In the genomic region with DNA sequence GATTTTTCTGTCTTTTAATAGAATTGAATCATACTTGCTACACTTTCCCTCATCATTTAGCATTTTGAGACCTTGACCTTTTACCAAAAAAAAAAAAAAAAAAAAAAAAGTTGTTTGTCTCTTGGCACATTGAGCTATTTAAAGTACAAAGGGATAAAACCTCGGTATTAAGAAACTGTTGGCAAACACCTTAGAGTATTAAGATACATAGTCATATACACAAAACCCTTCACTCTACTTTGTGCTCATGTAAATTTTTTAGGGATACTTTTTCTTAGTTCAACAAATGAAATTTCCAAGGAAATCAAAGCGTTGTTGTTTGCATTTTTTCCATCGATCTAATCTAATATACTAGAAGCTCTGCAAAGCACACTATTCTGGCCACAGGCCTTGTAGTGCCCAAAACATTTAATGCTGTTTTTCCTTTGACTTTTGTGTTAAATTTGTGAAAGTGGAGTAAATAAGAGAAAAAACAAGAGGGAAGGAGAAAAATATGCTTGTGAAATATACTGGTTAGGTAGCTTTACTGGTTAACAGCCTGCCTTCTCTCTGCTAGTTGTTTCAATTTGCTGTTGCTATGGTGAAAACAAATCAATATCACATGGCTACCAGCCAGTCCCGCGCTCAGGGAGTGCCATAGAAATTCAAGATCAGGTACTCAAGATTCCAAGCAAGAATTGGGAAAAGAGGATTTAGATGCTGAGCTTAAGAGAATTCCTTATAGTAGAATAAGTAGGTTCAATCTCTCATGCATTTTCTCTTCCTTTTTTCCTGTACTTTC, we compare ENCODE assay signal across 8 cellular contexts. TPM values are rescaled to one million over a fixed set of nuclear protein-coding genes. Genes with fewer than 3 reads are reported as not detected.
DNase-seq lines count a peak whose midpoint lies in the region; TF ChIP-seq lines count a peak whose summit lies in the region.

No MANE protein-coding gene starts in this region.

- peak; percentile 35 for DNase-seq in ELR (ENCODE audit: low read depth)
- peak; percentile 75 for DNase-seq in NAMALWA (ENCODE audit: low spot score)
- no peak for DNase-seq in activated T-helper 2 cell treated with anti-CD3 and anti-CD28 coated beads, Interferon-gamma antibody, Interleukin-2, Interleukin-4, amounts not matched to agents 10 μg/mL and 5 μg/mL and 100 μg/mL, durations not matched to agents 14 hours and 24 hours and 36 hours (ENCODE audit: low spot score)
- no peak for DNase-seq in left ventricle myocardium inferior
- DNase-seq in SK-N-DZ (ENCODE audit: low spot score), result no peak
- no peak for DNase-seq in 8988T
- no peak for DNase-seq in SKM-1 (lab: John Stamatoyannopoulos, UW; ENCODE audit: unreplicated experiment)

- H3K9ac ChIP-seq in skeletal muscle satellite cell (ENCODE audit: low read depth, low read length), result peak overlapping the region; percentile 88

- no peaks in the 10 kb centered on the region for H3K9me3 Mint-ChIP-seq in activated T-helper 2 cell treated with anti-CD3 and anti-CD28 coated beads, Interferon-gamma antibody, Interleukin-2, Interleukin-4, amounts not matched to agents 10 μg/mL and 5 μg/mL and 100 μg/mL, durations not matched to agents 14 hours and 24 hours and 36 hours

- H3K9me3 ChIP-seq in left ventricle myocardium inferior (replicated peaks) (no peaks in the 10 kb centered on the region), skeletal muscle satellite cell (replicated peaks; ENCODE audit: low read length) (no peaks in the 10 kb centered on the region)

- peak overlapping the region; percentile 92 for H3K4me2 ChIP-seq in skeletal muscle satellite cell (ENCODE audit: low read length)

- H3K4me1 ChIP-seq in left ventricle myocardium inferior (peaks cover 77% of the 10 kb centered on the region), skeletal muscle satellite cell (ENCODE audit: control insufficient read depth, insufficient read depth, low read length) (peaks cover 42% of the 10 kb centered on the region)

- H3K4me3 ChIP-seq in left ventricle myocardium inferior (peak overlapping the region; percentile 74), skeletal muscle satellite cell (ENCODE audit: low read length) (peak overlapping the region; percentile 76)

- peak overlapping the region; percentile 84 for H3K27ac Mint-ChIP-seq in activated T-helper 2 cell treated with anti-CD3 and anti-CD28 coated beads, Interferon-gamma antibody, Interleukin-2, Interleukin-4, amounts not matched to agents 10 μg/mL and 5 μg/mL and 100 μg/mL, durations not matched to agents 14 hours and 24 hours and 36 hours

- H3K36me3 ChIP-seq in left ventricle myocardium inferior (no peaks in the 10 kb centered on the region), skeletal muscle satellite cell (ENCODE audit: insufficient read depth, low read length) (no peaks in the 10 kb centered on the region)

- H3K27me3 ChIP-seq in left ventricle myocardium inferior (ENCODE audit: low read depth) (no peaks in the 10 kb centered on the region), skeletal muscle satellite cell (ENCODE audit: control insufficient read depth, insufficient read depth, low read length) (no peaks in the 10 kb centered on the region)

- H3K36me3 Mint-ChIP-seq in activated T-helper 2 cell treated with anti-CD3 and anti-CD28 coated beads, Interferon-gamma antibody, Interleukin-2, Interleukin-4, amounts not matched to agents 10 μg/mL and 5 μg/mL and 100 μg/mL, durations not matched to agents 14 hours and 24 hours and 36 hours (ENCODE audit: low read depth), result peaks cover 17% of the 10 kb centered on the region

- H3K4me1 Mint-ChIP-seq in activated T-helper 2 cell treated with anti-CD3 and anti-CD28 coated beads, Interferon-gamma antibody, Interleukin-2, Interleukin-4, amounts not matched to agents 10 μg/mL and 5 μg/mL and 100 μg/mL, durations not matched to agents 14 hours and 24 hours and 36 hours (ENCODE audit: low read depth), result peaks cover 62% of the 10 kb centered on the region

- peak overlapping the region; percentile 95 for H3K27ac ChIP-seq in left ventricle myocardium inferior (replicated peaks)

- peak overlapping the region; percentile 91 for H3K4me3 Mint-ChIP-seq in activated T-helper 2 cell treated with anti-CD3 and anti-CD28 coated beads, Interferon-gamma antibody, Interleukin-2, Interleukin-4, amounts not matched to agents 10 μg/mL and 5 μg/mL and 100 μg/mL, durations not matched to agents 14 hours and 24 hours and 36 hours (ENCODE audit: low read depth)

- H3K27me3 Mint-ChIP-seq in activated T-helper 2 cell treated with anti-CD3 and anti-CD28 coated beads, Interferon-gamma antibody, Interleukin-2, Interleukin-4, amounts not matched to agents 10 μg/mL and 5 μg/mL and 100 μg/mL, durations not matched to agents 14 hours and 24 hours and 36 hours (ENCODE audit: low read depth), result no peaks in the 10 kb centered on the region

- TF ChIP-seq CTCF in left ventricle myocardium inferior (IDR thresholded peaks at IDR 0.05; ENCODE audit: borderline replicate concordance), result no peak

- intact Hi-C loops in activated T-helper 2 cell treated with anti-CD3 and anti-CD28 coated beads, Interferon-gamma antibody, Interleukin-2, Interleukin-4, amounts not matched to agents 10 μg/mL and 5 μg/mL and 100 μg/mL, durations not matched to agents 14 hours and 24 hours and 36 hours (cut with micrococcal nuclease), result loop anchor here (1.0 to 10.0 kb wide), 6 partner anchors 97 to 1820 kb away; a partner anchor contains a TSS
- intact Hi-C loops in left ventricle myocardium inferior (cut with micrococcal nuclease), result loop anchor here (5.0 to 10.0 kb wide), 2 partner anchors 50 to 118 kb away; no protein-coding TSS in a partner anchor

RNA-seq across cellular contexts. Expression of a gene that starts 2.6 kb away (rescaled TPM):
- 27.2 and 28.4 TPM in 2 replicates for total RNA-seq in activated T-helper 2 cell treated with anti-CD3 and anti-CD28 coated beads, Interferon-gamma antibody, Interleukin-2, Interleukin-4, amounts not matched to agents 10 μg/mL and 5 μg/mL and 100 μg/mL, durations not matched to agents 14 hours and 24 hours and 36 hours
- total RNA-seq in left ventricle myocardium inferior, result 76.5 TPM
- total RNA-seq in skeletal muscle satellite cell (2012; rRNA removed), result 28.6 and 29.7 TPM in 2 replicates
- 18.6 and 21.7 TPM in 2 replicates for polyA plus RNA-seq in SK-N-DZ (2014; cell fraction: cytosol; rRNA removed)
- 28.6 and 35.0 TPM in 2 replicates for polyA plus RNA-seq in SK-N-DZ (2014; cell fraction: nucleus; rRNA removed)

Comparison
In these comparisons a context has a peak if more than half of its experiments do, and no peak if none do; other contexts are left out.
1. DNase-seq: peak in ELR (single experiment) and NAMALWA (single experiment); none in activated T-helper 2 cell treated with anti-CD3 and anti-CD28 coated beads, Interferon-gamma antibody, Interleukin-2, Interleukin-4, amounts not matched to agents 10 μg/mL and 5 μg/mL and 100 μg/mL, durations not matched to agents 14 hours and 24 hours and 36 hours (single experiment), left ventricle myocardium inferior (single experiment), SK-N-DZ (single experiment), 8988T (single experiment) and SKM-1 (single experiment).